Comparison of ENCODE assay signal across 2 cellular contexts in the genomic region with DNA sequence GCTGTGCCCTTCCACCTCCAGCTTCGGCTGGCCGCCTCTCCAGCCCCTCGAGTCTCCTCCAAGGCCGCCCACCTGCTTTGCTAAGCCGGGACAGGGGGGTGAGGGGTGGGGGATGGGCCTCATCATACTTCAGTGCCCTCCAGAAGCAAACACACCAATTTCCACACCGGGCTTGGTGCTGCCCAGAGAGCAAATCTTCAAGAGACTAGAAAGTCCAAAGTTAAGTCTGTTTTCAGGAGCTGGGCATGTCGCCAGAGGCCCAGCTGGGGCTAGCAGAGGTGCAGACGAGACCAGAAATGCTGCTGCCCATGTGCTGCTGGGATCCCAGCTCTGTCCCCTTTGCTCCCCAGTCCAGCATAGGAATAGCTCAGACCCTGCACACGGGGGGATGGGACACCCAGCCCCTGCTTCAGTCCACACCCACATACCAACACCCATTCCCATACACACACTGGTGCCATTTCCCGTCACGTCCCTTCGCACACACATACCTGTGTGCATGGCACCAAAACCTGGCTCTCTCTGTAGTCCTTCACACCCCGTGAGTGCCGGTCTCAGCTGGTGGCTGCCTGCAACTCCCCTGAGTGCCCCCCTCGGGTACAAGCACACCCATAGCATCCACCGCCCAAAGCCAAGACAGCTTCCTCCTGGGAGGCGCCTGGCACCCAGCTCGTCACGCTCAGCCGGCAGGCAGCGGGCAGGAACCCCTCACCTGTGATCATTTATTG.
TF ChIP-seq lines count a peak whose summit lies in the region.

No MANE protein-coding gene starts in this region.

TF ChIP-seq in SK-N-SH, 30 proteins besides CTCF, POLR2A, EP300 and RAD21 (continued from another document):
- TF ChIP-seq RCOR1 (IDR thresholded peaks at IDR 0.05; ENCODE audit: low read length) (no peak), CHD2 (IDR thresholded peaks at IDR 0.05; ENCODE audit: low read length, partially characterized antibody) (no peak)
- TF ChIP-seq, protein P1, sequence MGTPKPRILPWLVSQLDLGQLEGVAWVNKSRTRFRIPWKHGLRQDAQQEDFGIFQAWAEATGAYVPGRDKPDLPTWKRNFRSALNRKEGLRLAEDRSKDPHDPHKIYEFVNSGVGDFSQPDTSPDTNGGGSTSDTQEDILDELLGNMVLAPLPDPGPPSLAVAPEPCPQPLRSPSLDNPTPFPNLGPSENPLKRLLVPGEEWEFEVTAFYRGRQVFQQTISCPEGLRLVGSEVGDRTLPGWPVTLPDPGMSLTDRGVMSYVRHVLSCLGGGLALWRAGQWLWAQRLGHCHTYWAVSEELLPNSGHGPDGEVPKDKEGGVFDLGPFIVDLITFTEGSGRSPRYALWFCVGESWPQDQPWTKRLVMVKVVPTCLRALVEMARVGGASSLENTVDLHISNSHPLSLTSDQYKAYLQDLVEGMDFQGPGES (IDR thresholded peaks at IDR 0.05; ENCODE audit: low read depth, low read length): no peak
- TF ChIP-seq, protein P2, sequence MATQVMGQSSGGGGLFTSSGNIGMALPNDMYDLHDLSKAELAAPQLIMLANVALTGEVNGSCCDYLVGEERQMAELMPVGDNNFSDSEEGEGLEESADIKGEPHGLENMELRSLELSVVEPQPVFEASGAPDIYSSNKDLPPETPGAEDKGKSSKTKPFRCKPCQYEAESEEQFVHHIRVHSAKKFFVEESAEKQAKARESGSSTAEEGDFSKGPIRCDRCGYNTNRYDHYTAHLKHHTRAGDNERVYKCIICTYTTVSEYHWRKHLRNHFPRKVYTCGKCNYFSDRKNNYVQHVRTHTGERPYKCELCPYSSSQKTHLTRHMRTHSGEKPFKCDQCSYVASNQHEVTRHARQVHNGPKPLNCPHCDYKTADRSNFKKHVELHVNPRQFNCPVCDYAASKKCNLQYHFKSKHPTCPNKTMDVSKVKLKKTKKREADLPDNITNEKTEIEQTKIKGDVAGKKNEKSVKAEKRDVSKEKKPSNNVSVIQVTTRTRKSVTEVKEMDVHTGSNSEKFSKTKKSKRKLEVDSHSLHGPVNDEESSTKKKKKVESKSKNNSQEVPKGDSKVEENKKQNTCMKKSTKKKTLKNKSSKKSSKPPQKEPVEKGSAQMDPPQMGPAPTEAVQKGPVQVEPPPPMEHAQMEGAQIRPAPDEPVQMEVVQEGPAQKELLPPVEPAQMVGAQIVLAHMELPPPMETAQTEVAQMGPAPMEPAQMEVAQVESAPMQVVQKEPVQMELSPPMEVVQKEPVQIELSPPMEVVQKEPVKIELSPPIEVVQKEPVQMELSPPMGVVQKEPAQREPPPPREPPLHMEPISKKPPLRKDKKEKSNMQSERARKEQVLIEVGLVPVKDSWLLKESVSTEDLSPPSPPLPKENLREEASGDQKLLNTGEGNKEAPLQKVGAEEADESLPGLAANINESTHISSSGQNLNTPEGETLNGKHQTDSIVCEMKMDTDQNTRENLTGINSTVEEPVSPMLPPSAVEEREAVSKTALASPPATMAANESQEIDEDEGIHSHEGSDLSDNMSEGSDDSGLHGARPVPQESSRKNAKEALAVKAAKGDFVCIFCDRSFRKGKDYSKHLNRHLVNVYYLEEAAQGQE (IDR thresholded peaks at IDR 0.05; ENCODE audit: low read depth, low read length): no peak

TF ChIP-seq in SK-N-SH treated with all-trans-retinoic acid at 6 μM for 48 hours, 23 proteins besides CTCF, POLR2A, EP300 and RAD21 (continued from another document):
- TF ChIP-seq, protein P3, sequence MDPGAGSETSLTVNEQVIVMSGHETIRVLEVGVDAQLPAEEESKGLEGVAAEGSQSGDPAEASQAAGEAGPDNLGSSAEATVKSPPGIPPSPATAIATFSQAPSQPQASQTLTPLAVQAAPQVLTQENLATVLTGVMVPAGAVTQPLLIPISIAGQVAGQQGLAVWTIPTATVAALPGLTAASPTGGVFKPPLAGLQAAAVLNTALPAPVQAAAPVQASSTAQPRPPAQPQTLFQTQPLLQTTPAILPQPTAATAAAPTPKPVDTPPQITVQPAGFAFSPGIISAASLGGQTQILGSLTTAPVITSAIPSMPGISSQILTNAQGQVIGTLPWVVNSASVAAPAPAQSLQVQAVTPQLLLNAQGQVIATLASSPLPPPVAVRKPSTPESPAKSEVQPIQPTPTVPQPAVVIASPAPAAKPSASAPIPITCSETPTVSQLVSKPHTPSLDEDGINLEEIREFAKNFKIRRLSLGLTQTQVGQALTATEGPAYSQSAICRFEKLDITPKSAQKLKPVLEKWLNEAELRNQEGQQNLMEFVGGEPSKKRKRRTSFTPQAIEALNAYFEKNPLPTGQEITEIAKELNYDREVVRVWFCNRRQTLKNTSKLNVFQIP (CRISPR knock-in tag; IDR thresholded peaks at IDR 0.05; ENCODE audit: borderline replicate concordance, low read depth): no peak
- no peak for TF ChIP-seq CSDC2 (CRISPR knock-in tag; IDR thresholded peaks at IDR 0.05)
- TF ChIP-seq, protein P4, sequence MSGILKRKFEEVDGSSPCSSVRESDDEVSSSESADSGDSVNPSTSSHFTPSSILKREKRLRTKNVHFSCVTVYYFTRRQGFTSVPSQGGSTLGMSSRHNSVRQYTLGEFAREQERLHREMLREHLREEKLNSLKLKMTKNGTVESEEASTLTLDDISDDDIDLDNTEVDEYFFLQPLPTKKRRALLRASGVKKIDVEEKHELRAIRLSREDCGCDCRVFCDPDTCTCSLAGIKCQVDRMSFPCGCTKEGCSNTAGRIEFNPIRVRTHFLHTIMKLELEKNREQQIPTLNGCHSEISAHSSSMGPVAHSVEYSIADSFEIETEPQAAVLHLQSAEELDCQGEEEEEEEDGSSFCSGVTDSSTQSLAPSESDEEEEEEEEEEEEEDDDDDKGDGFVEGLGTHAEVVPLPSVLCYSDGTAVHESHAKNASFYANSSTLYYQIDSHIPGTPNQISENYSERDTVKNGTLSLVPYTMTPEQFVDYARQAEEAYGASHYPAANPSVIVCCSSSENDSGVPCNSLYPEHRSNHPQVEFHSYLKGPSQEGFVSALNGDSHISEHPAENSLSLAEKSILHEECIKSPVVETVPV (CRISPR knock-in tag; IDR thresholded peaks at IDR 0.05): no peak
